Comparison of ENCODE assay signal across 8 cellular contexts in genomic region chr22:46761539-46762237, GRCh38. TPM values are rescaled to one million over a fixed set of nuclear protein-coding genes. Genes with fewer than 3 reads are reported as not detected.
DNase-seq lines count a peak whose midpoint lies in the region; ATAC-seq and TF ChIP-seq lines count a peak whose summit lies in the region.

No MANE protein-coding gene starts in this region.

- peaks cover under 1% of the 10 kb centered on the region for H3K36me3 Mint-ChIP-seq in type B pancreatic cell

- DNase-seq in heart left ventricle = no peak
- no peak for DNase-seq in Right ventricle myocardium inferior (ENCODE audit: missing footprints)
- peak; percentile 3 for DNase-seq in adipocyte (ENCODE audit: low read depth)
- no peak for DNase-seq in type B pancreatic cell (ENCODE audit: extremely low spot score, unreplicated experiment)
- DNase-seq in left lobe of liver (ENCODE audit: low spot score) = no peak
- no peak for DNase-seq in retina

- peak overlapping the region; percentile 98 for H3K4me3 Mint-ChIP-seq in type B pancreatic cell

- TF ChIP-seq CTCF in heart left ventricle (IDR thresholded peaks at IDR 0.05) = no peak
- TF ChIP-seq CTCF in liver (IDR thresholded peaks at IDR 0.05; ENCODE audit: low read depth, low read length, missing input control) = no peak
- no peak for TF ChIP-seq CTCF in type B pancreatic cell (conservative IDR thresholded peaks at IDR 0.05)

- H3K27me3 Mint-ChIP-seq in type B pancreatic cell = no peaks in the 10 kb centered on the region

- H3K36me3 ChIP-seq in heart left ventricle (peaks cover 0 to 5% (median 0%) of the 10 kb centered on the region in 9 donors), adipocyte (ENCODE audit: control insufficient read depth, insufficient read depth, low read length, severe bottlenecking) (no peaks in the 10 kb centered on the region), liver (ENCODE audit: control insufficient read depth in 4 of 4, insufficient read depth in 3 of 4, low read depth in 1 of 4, low read length in 3 of 4) (no peaks in the 10 kb centered on the region)

- peaks cover under 1% of the 10 kb centered on the region for H3K9me3 Mint-ChIP-seq in type B pancreatic cell

- peaks cover 0 to 52% (median 35%) of the 10 kb centered on the region in 12 donors for H3K4me1 ChIP-seq in heart left ventricle
- peaks cover 24% of the 10 kb centered on the region for H3K4me1 ChIP-seq in adipocyte (ENCODE audit: control insufficient read depth, insufficient read depth, low read length)
- H3K4me1 ChIP-seq in liver (ENCODE audit: control insufficient read depth in 4 of 4, insufficient read depth in 4 of 4, low read length in 3 of 4) = peaks cover 2 to 45% (median 34%) of the 10 kb centered on the region in 4 donors

- peaks cover 24% of the 10 kb centered on the region for H3K4me1 Mint-ChIP-seq in type B pancreatic cell (ENCODE audit: unreplicated experiment)

- peak overlapping the region; percentile 70 to 99 (median 88) for H3K4me3 ChIP-seq in heart left ventricle
- H3K4me3 ChIP-seq in adipocyte (ENCODE audit: low read length) = peak overlapping the region; percentile 87
- H3K4me3 ChIP-seq in liver (ENCODE audit: low read depth in 1 of 3, low read length in 3 of 3) = peak overlapping the region; percentile 74 to 95 (median 80)

- no peak for TF ChIP-seq POLR2A in heart left ventricle (IDR thresholded peaks at IDR 0.05)

- no peak for TF ChIP-seq RAD21 in liver (IDR thresholded peaks at IDR 0.05)

- ATAC-seq in heart left ventricle = no peak
- no peak for ATAC-seq in Right ventricle myocardium inferior
- no peak for ATAC-seq in left lobe of liver
- no peak for ATAC-seq in HG02938 (IDR thresholded peaks at IDR 0.05; ENCODE audit: unreplicated experiment)

- H3K27ac Mint-ChIP-seq in type B pancreatic cell = peak overlapping the region; percentile 97

- H3K9me3 ChIP-seq in heart left ventricle = peaks cover 0 to 2% (median 0%) of the 10 kb centered on the region in 12 donors
- no peaks in the 10 kb centered on the region for H3K9me3 ChIP-seq in adipocyte (ENCODE audit: control insufficient read depth, low read length)
- H3K9me3 ChIP-seq in liver (ENCODE audit: control insufficient read depth in 4 of 4, low read length in 3 of 4) = no peaks in the 10 kb centered on the region

- 7 to 13% (median 11%) methylated on average over 17 of the region's 17 CpGs for WGBS in heart left ventricle, 4 donors
- 6% methylated on average over 17 of the region's 17 CpGs for WGBS in liver

- H3K27ac ChIP-seq in heart left ventricle (peak overlapping the region; percentile 85 to 99 (median 94)), liver (ENCODE audit: low read depth in 1 of 2, low read length in 2 of 2) (peak overlapping the region; percentile 98 to 99)

- H3K9ac ChIP-seq in adipocyte (ENCODE audit: low read length) = peak overlapping the region; percentile 94
- peak overlapping the region; percentile 90 to 96 for H3K9ac ChIP-seq in liver (ENCODE audit: low read depth in 1 of 2, low read length in 2 of 2)

- intact Hi-C loops in heart left ventricle (cut with DNase I) (loop anchor here in 5 of 10 donors (2.0 to 5.0 kb wide), 5 partner anchors 21 to 41 kb away; partner anchors contain the start of gene CERK (in 1 of the 5)), Right ventricle myocardium inferior (cut with DNase I) (loop anchor here (5.0 kb wide), 1 partner anchor 41 kb away; no protein-coding TSS in a partner anchor)

- H3K27me3 ChIP-seq in heart left ventricle (no peaks in the 10 kb centered on the region), adipocyte (replicated peaks; ENCODE audit: control insufficient read depth, insufficient read depth, low read length) (no peaks in the 10 kb centered on the region), liver (ENCODE audit: control insufficient read depth in 4 of 4, insufficient read depth in 4 of 4, low read length in 3 of 4) (no peaks in the 10 kb centered on the region)

TF ChIP-seq in liver, 16 proteins besides CTCF, POLR2A, EP300 and RAD21:
- TF ChIP-seq, protein P1, sequence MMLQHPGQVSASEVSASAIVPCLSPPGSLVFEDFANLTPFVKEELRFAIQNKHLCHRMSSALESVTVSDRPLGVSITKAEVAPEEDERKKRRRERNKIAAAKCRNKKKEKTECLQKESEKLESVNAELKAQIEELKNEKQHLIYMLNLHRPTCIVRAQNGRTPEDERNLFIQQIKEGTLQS (IDR thresholded peaks at IDR 0.05) = no peak
- TF ChIP-seq RXRA (IDR thresholded peaks at IDR 0.05) (no peak), HNF4A (conservative IDR thresholded peaks at IDR 0.05) (no peak), TAF1 (conservative IDR thresholded peaks at IDR 0.05) (no peak), JUND (IDR thresholded peaks at IDR 0.05) (no peak), YY1 (IDR thresholded peaks at IDR 0.05) (no peak), SP1 (IDR thresholded peaks at IDR 0.05) (no peak), NR2F2 (IDR thresholded peaks at IDR 0.05) (no peak), EGR1 (IDR thresholded peaks at IDR 0.05; ENCODE audit: low read depth in 2 of 2) (no peak), FOXA2 (IDR thresholded peaks at IDR 0.05) (no peak), GABPA (IDR thresholded peaks at IDR 0.05 in 1 of 2, conservative IDR thresholded peaks at IDR 0.05 in 1 of 2) (no peak), HNF4G (IDR thresholded peaks at IDR 0.05) (no peak), FOXA1 (IDR thresholded peaks at IDR 0.05) (no peak)
- TF ChIP-seq, protein P2, sequence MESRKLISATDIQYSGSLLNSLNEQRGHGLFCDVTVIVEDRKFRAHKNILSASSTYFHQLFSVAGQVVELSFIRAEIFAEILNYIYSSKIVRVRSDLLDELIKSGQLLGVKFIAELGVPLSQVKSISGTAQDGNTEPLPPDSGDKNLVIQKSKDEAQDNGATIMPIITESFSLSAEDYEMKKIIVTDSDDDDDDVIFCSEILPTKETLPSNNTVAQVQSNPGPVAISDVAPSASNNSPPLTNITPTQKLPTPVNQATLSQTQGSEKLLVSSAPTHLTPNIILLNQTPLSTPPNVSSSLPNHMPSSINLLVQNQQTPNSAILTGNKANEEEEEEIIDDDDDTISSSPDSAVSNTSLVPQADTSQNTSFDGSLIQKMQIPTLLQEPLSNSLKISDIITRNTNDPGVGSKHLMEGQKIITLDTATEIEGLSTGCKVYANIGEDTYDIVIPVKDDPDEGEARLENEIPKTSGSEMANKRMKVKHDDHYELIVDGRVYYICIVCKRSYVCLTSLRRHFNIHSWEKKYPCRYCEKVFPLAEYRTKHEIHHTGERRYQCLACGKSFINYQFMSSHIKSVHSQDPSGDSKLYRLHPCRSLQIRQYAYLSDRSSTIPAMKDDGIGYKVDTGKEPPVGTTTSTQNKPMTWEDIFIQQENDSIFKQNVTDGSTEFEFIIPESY (IDR thresholded peaks at IDR 0.05) = no peak
- TF ChIP-seq, protein P3, sequence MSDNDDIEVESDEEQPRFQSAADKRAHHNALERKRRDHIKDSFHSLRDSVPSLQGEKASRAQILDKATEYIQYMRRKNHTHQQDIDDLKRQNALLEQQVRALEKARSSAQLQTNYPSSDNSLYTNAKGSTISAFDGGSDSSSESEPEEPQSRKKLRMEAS (IDR thresholded peaks at IDR 0.05) = no peak
- TF ChIP-seq, protein P4, sequence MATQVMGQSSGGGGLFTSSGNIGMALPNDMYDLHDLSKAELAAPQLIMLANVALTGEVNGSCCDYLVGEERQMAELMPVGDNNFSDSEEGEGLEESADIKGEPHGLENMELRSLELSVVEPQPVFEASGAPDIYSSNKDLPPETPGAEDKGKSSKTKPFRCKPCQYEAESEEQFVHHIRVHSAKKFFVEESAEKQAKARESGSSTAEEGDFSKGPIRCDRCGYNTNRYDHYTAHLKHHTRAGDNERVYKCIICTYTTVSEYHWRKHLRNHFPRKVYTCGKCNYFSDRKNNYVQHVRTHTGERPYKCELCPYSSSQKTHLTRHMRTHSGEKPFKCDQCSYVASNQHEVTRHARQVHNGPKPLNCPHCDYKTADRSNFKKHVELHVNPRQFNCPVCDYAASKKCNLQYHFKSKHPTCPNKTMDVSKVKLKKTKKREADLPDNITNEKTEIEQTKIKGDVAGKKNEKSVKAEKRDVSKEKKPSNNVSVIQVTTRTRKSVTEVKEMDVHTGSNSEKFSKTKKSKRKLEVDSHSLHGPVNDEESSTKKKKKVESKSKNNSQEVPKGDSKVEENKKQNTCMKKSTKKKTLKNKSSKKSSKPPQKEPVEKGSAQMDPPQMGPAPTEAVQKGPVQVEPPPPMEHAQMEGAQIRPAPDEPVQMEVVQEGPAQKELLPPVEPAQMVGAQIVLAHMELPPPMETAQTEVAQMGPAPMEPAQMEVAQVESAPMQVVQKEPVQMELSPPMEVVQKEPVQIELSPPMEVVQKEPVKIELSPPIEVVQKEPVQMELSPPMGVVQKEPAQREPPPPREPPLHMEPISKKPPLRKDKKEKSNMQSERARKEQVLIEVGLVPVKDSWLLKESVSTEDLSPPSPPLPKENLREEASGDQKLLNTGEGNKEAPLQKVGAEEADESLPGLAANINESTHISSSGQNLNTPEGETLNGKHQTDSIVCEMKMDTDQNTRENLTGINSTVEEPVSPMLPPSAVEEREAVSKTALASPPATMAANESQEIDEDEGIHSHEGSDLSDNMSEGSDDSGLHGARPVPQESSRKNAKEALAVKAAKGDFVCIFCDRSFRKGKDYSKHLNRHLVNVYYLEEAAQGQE (IDR thresholded peaks at IDR 0.05) = no peak
TF ChIP-seq in liver: peak in this region for 0.

RNA-seq across cellular contexts. Expression of gene TBC1D22A, which starts 0.8 kb away (rescaled TPM):
- total RNA-seq in heart left ventricle = 10 to 100 TPM; 14.0 to 30.7 (median 18.6) TPM
- 10 to 100 TPM in 1 of 2 donors, 1 to 10 TPM in 1; 9.4 to 18.9 TPM for polyA plus RNA-seq in heart left ventricle
- 14.6 TPM for total RNA-seq in Right ventricle myocardium inferior
- 10 to 100 TPM in 1 of 2 donors, 1 to 10 TPM in 1; 8.3 to 12.4 TPM for total RNA-seq in liver
- polyA plus RNA-seq in liver = 1 to 10 TPM; 4.1 to 8.5 TPM
- total RNA-seq in type B pancreatic cell (ENCODE audit: low replicate concordance) = 16.2 and 24.6 TPM in 2 replicates
- total RNA-seq in left lobe of liver = 12.4 TPM

RNA-seq across cellular contexts. Expression of gene CERK, which starts 23.6 kb away (rescaled TPM):
- total RNA-seq in heart left ventricle (100 to 1,000 TPM in 1 of 9 donors, 10 to 100 TPM in 8; 52.6 to 125 (median 72.3) TPM), Right ventricle myocardium inferior (71.6 TPM), liver (10 to 100 TPM in 1 of 2 donors, 1 to 10 TPM in 1; 9.6 to 24.3 TPM), type B pancreatic cell (ENCODE audit: low replicate concordance) (43.3 and 67.5 TPM in 2 replicates), left lobe of liver (22.0 TPM)
- polyA plus RNA-seq in heart left ventricle (100 to 1,000 TPM in 1 of 2 donors, 10 to 100 TPM in 1; 17.8 to 114 TPM), liver (10 to 100 TPM in 1 of 2 donors, 1 to 10 TPM in 1; 7.9 to 10.7 TPM)
